12 cellular contexts compared by ENCODE assay signal in the genomic region with DNA sequence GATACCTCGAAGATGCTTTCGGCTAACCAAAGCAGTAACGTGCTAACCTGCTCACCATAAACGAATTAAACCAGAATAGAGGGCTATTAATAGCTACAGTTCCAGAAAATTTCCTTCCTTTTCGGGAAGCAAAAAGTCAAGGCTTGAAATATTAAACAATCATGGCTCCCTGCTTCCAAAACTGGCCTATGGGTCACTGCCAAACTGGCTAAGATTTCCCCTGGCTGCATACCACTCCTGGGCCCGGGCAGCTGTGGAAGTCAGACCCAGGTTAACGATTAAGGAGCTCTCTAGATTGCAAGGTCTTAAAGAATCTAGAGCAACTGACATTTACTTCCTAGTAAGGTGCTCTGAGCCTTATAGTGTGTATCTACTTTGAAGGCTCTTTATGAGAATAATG. TPM values are rescaled to one million over a fixed set of nuclear protein-coding genes. Genes with fewer than 3 reads are reported as not detected.
DNase-seq lines count a peak whose midpoint lies in the region; ATAC-seq and TF ChIP-seq lines count a peak whose summit lies in the region.
"Had no signal": no experiment of that assay in that cellular context is flagged by ENCODE, and none has a peak within 500 bp of the region (broad histone marks: within the 10 kb centered on the region; RNA-seq: fewer than 3 reads in every experiment).

No MANE protein-coding gene starts in this region.

- H3K4me2 ChIP-seq in KMS-11 = peak overlapping the region; percentile 68; the same call in 1 of the 2 replicates

- no peak for ATAC-seq in GM19035 (IDR thresholded peaks at IDR 0.05; ENCODE audit: unreplicated experiment)
- ATAC-seq: GM12878 had no signal

- H3K9me3 Mint-ChIP-seq in nephron progenitor cell = peaks cover 17% of the 10 kb centered on the region

- DNase-seq in BE2C = no peak
- DNase-seq in nephron progenitor cell = no peak
- DNase-seq in stimulated activated naive CD4-positive, alpha-beta T cell (lab: John Stamatoyannopoulos, UW) = no peak
- no peak for DNase-seq in 8988T
- no peak for DNase-seq in GDM1 (lab: John Stamatoyannopoulos, UW)
- DNase-seq: activated CD4-positive, alpha-beta T cell treated with anti-CD3 and anti-CD28 coated beads, Interleukin-2, amount 50 U/mL, for 4 hours had no signal

- H3K9me3 ChIP-seq in BE2C (no peaks in the 10 kb centered on the region), endocrine pancreas (ENCODE audit: control insufficient read depth, low read length) (no peaks in the 10 kb centered on the region)

- no peaks in the 10 kb centered on the region for H3K27me3 Mint-ChIP-seq in nephron progenitor cell (ENCODE audit: low read depth, poor library complexity)

- H3K4me3 Mint-ChIP-seq in nephron progenitor cell = no peak overlapping the region

- H3K4me3 ChIP-seq in BE2C (ENCODE audit: low read depth, low read length) (peak overlapping the region; percentile 94), KMS-11 (IDR thresholded peaks at IDR 0.05; ENCODE audit: insufficient read depth, low read depth, low read length) (no peak overlapping the region), endocrine pancreas (ENCODE audit: control insufficient read depth, insufficient read depth, low read length) (peak overlapping the region; percentile 50)
- H3K4me3 ChIP-seq: GM12878 had no signal

- peak overlapping the region; percentile 58 for H3K27ac Mint-ChIP-seq in nephron progenitor cell
- H3K27ac Mint-ChIP-seq: IgD-negative memory B cell had no signal

- H3K27me3 ChIP-seq in BE2C = no peaks in the 10 kb centered on the region
- no peaks in the 10 kb centered on the region for H3K27me3 ChIP-seq in KMS-11 (ENCODE audit: insufficient read depth, low read depth)
- H3K27me3 ChIP-seq in endocrine pancreas (ENCODE audit: control insufficient read depth, insufficient read depth, low read length) = no peaks in the 10 kb centered on the region

- H3K9ac ChIP-seq in KMS-11 = no peak overlapping the region
- H3K9ac ChIP-seq in endocrine pancreas (ENCODE audit: control insufficient read depth, insufficient read depth, low read length) = peak overlapping the region; percentile 19

- no peak overlapping the region for H3K27ac ChIP-seq in KMS-11

- no peaks in the 10 kb centered on the region for H3K79me2 ChIP-seq in KMS-11 (ENCODE audit: insufficient read depth, low read depth)

- H3K4me1 ChIP-seq in BE2C (peaks cover 20% of the 10 kb centered on the region), KMS-11 (ENCODE audit: low read depth, poor library complexity, severe bottlenecking) (peaks cover 7% of the 10 kb centered on the region), endocrine pancreas (ENCODE audit: control insufficient read depth, insufficient read depth, low read length) (no peaks in the 10 kb centered on the region)

- H4K20me1 ChIP-seq in KMS-11 (ENCODE audit: insufficient read depth) = no peaks in the 10 kb centered on the region

- H3K36me3 Mint-ChIP-seq in nephron progenitor cell (ENCODE audit: low read depth) = peaks cover 26% of the 10 kb centered on the region
- H3K36me3 Mint-ChIP-seq: naive B cell had no signal

- H3K36me3 ChIP-seq in BE2C = no peaks in the 10 kb centered on the region
- no peaks in the 10 kb centered on the region for H3K36me3 ChIP-seq in KMS-11 (ENCODE audit: insufficient read depth)
- no peaks in the 10 kb centered on the region for H3K36me3 ChIP-seq in endocrine pancreas (ENCODE audit: control insufficient read depth, insufficient read depth, low read length)

- no peak overlapping the region for H2AFZ ChIP-seq in KMS-11 (ENCODE audit: low read depth)

- TF ChIP-seq CTCF in BE2C (IDR thresholded peaks at IDR 0.05; ENCODE audit: low read depth, low read length) (no peak), KMS-11 (conservative IDR thresholded peaks at IDR 0.05; ENCODE audit: low read depth, low read length) (no peak), nephron progenitor cell (IDR thresholded peaks at IDR 0.05) (no peak)

- H3K4me1 Mint-ChIP-seq in nephron progenitor cell = peaks cover 29% of the 10 kb centered on the region

RNA-seq across cellular contexts. Expression of gene AMOTL1, which starts 1.7 kb away (rescaled TPM):
- 43.2 TPM for polyA plus RNA-seq in BE2C (2012; ENCODE audit: insufficient read depth, insufficient read length, low read depth)
- polyA plus RNA-seq: IgD-negative memory B cell had no signal
